Comparison of ENCODE assay signal across 20 cellular contexts in the genomic region with DNA sequence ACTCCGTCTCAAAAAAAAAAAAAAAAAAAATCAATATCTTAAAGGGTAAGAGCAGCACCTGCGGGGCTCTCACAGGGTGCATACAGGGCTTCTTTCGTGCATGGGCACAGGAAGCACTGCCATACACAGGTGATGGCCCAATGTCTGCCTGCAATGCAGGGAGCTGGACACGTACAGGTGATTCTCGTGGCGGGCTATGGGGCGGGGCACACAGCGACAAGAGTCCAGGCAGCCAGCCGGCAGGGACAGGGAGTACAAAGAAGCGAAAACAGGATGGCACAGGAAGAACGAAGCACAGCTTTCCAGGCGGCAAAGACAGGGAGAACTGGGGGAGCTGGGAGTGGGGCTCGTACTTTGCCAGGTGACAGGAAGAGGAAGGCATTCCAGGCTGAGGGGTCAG. TPM values are rescaled to one million over a fixed set of nuclear protein-coding genes. Genes with fewer than 3 reads are reported as not detected.
A peak's percentile ranks its signal among the peaks of the same experiment; 100 is the strongest.
DNase-seq lines count a peak whose midpoint lies in the region; ATAC-seq and TF ChIP-seq lines count a peak whose summit lies in the region.
"Had no signal": no experiment of that assay in that cellular context is flagged by ENCODE, and none has a peak within 500 bp of the region (broad histone marks: within the 10 kb centered on the region; RNA-seq: fewer than 3 reads in every experiment).

No MANE protein-coding gene starts in this region.

- TF ChIP-seq POLR2A in upper lobe of left lung (IDR thresholded peaks at IDR 0.05), result no peak

- H3K27me3 ChIP-seq in NT2/D1 (ENCODE audit: insufficient read depth, insufficient read length) (peaks cover 13% of the 10 kb centered on the region), upper lobe of left lung (peaks cover 0 to 3% (median 0%) of the 10 kb centered on the region in 4 donors)
- H3K27me3 ChIP-seq: uterus had no signal

- H3K27ac ChIP-seq in upper lobe of left lung, result no peak overlapping the region
- H3K27ac ChIP-seq: A549, cardiac muscle cell, psoas muscle, uterus had no signal

- DNase-seq in T-helper 2 cell treated with Interferon-gamma antibody and Interleukin-4, amounts not matched to agents 5 μg/mL and 100 μg/mL, for 36 hours (ENCODE audit: low spot score), result no peak
- no peak for DNase-seq in T-helper 2 cell
- no peak for DNase-seq in NT2/D1 (ENCODE audit: low read depth, low spot score)
- no peak for DNase-seq in endothelial cell (ENCODE audit: low spot score)
- DNase-seq in osteocyte (ENCODE audit: extremely low spot score, unreplicated experiment), result no peak
- no peak for DNase-seq in upper lobe of left lung
- no peak for DNase-seq in HuH-7 (ENCODE audit: low spot score)
- DNase-seq: effector CD8-positive, alpha-beta T cell; EL; KBM-7; NCI-H2171 treated with DMSO at 0.1 percent for 48 hours; RPMI8226; stimulated activated CD4-positive, alpha-beta T cell treated with anti-CD3 and anti-CD28 coated beads, Interleukin-12 subunit alpha, Interleukin-12 subunit beta, amount 100 ng/mL, for 4 hours; uterus had no signal

- H3K4me1 ChIP-seq in NT2/D1 (ENCODE audit: insufficient read depth, insufficient read length) (peaks cover 4% of the 10 kb centered on the region), upper lobe of left lung (peaks cover 6 to 16% (median 9%) of the 10 kb centered on the region in 4 donors)
- H3K4me1 ChIP-seq: A549, psoas muscle, uterus had no signal

- peak overlapping the region; percentile 65 for H3K4me3 Mint-ChIP-seq in T-helper 2 cell treated with Interferon-gamma antibody and Interleukin-4, amounts not matched to agents 5 μg/mL and 100 μg/mL, for 36 hours
- peak overlapping the region; percentile 80 for H3K4me3 Mint-ChIP-seq in endothelial cell (ENCODE audit: unreplicated experiment)
- peak overlapping the region; percentile 63 for H3K4me3 Mint-ChIP-seq in osteocyte (ENCODE audit: unreplicated experiment)

- ATAC-seq in upper lobe of left lung (ENCODE audit: low FRiP score in 2 of 2) (no peak), GM18498 (IDR thresholded peaks at IDR 0.05; ENCODE audit: unreplicated experiment) (no peak)
- ATAC-seq: A549; activated naive CD4-positive, alpha-beta T cell treated with anti-CD3 and anti-CD28 coated beads, Interleukin-2, amount 50 U/mL, for 72 hours; psoas muscle had no signal

- WGBS in upper lobe of left lung, 2 donors, result 75 to 86% methylated on average over 13 of the region's 13 CpGs

- TF ChIP-seq EP300 in upper lobe of left lung (IDR thresholded peaks at IDR 0.05), result no peak

- no peaks in the 10 kb centered on the region for H3K9me3 ChIP-seq in NT2/D1 (ENCODE audit: insufficient read depth, low read length)
- no peaks in the 10 kb centered on the region for H3K9me3 ChIP-seq in upper lobe of left lung
- H3K9me3 ChIP-seq: A549, psoas muscle, uterus had no signal

- no peaks in the 10 kb centered on the region for H3K36me3 Mint-ChIP-seq in T-helper 2 cell treated with Interferon-gamma antibody and Interleukin-4, amounts not matched to agents 5 μg/mL and 100 μg/mL, for 36 hours (ENCODE audit: low read depth)
- H3K36me3 Mint-ChIP-seq in endothelial cell (ENCODE audit: low read depth, unreplicated experiment) (no peaks in the 10 kb centered on the region), osteocyte (ENCODE audit: unreplicated experiment) (no peaks in the 10 kb centered on the region)
- H3K36me3 Mint-ChIP-seq: activated naive CD4-positive, alpha-beta T cell treated with anti-CD3 and anti-CD28 coated beads, Interleukin-2, amount 50 U/mL, for 72 hours had no signal

- H3K27me3 Mint-ChIP-seq in T-helper 2 cell treated with Interferon-gamma antibody and Interleukin-4, amounts not matched to agents 5 μg/mL and 100 μg/mL, for 36 hours (ENCODE audit: low read depth), result peaks cover 43% of the 10 kb centered on the region
- H3K27me3 Mint-ChIP-seq in endothelial cell (ENCODE audit: unreplicated experiment) (peaks cover 22% of the 10 kb centered on the region), osteocyte (ENCODE audit: unreplicated experiment) (peaks cover 4% of the 10 kb centered on the region)

- H3K27ac Mint-ChIP-seq in T-helper 2 cell treated with Interferon-gamma antibody and Interleukin-4, amounts not matched to agents 5 μg/mL and 100 μg/mL, for 36 hours, result no peak overlapping the region
- H3K27ac Mint-ChIP-seq in endothelial cell (ENCODE audit: unreplicated experiment), result peak overlapping the region; percentile 36
- H3K27ac Mint-ChIP-seq in osteocyte (ENCODE audit: unreplicated experiment), result no peak overlapping the region
- H3K27ac Mint-ChIP-seq: activated naive CD4-positive, alpha-beta T cell treated with anti-CD3 and anti-CD28 coated beads, Interleukin-2, amount 50 U/mL, for 72 hours had no signal

- H3K4me1 Mint-ChIP-seq in T-helper 2 cell treated with Interferon-gamma antibody and Interleukin-4, amounts not matched to agents 5 μg/mL and 100 μg/mL, for 36 hours (ENCODE audit: low read depth), result peaks cover 2% of the 10 kb centered on the region
- peaks cover 16% of the 10 kb centered on the region for H3K4me1 Mint-ChIP-seq in endothelial cell (ENCODE audit: unreplicated experiment)
- peaks cover 3% of the 10 kb centered on the region for H3K4me1 Mint-ChIP-seq in osteocyte (ENCODE audit: unreplicated experiment)

- H3K4me3 ChIP-seq in NT2/D1 (ENCODE audit: insufficient read length, low read depth) (no peak overlapping the region), upper lobe of left lung (no peak overlapping the region)
- H3K4me3 ChIP-seq: A549, cardiac muscle cell, psoas muscle, uterus had no signal

- no peaks in the 10 kb centered on the region for H3K9me3 Mint-ChIP-seq in T-helper 2 cell treated with Interferon-gamma antibody and Interleukin-4, amounts not matched to agents 5 μg/mL and 100 μg/mL, for 36 hours
- H3K9me3 Mint-ChIP-seq in endothelial cell (ENCODE audit: unreplicated experiment), result no peaks in the 10 kb centered on the region
- H3K9me3 Mint-ChIP-seq in osteocyte (ENCODE audit: unreplicated experiment), result no peaks in the 10 kb centered on the region
- H3K9me3 Mint-ChIP-seq: activated naive CD4-positive, alpha-beta T cell treated with anti-CD3 and anti-CD28 coated beads, Interleukin-2, amount 50 U/mL, for 72 hours had no signal

- TF ChIP-seq CTCF in endothelial cell (IDR thresholded peaks at IDR 0.05; ENCODE audit: unreplicated experiment) (no peak), osteocyte (IDR thresholded peaks at IDR 0.05) (no peak), upper lobe of left lung (IDR thresholded peaks at IDR 0.05) (no peak)

- H3K36me3 ChIP-seq in NT2/D1 (ENCODE audit: insufficient read depth, insufficient read length, low read length) (peaks cover 9% of the 10 kb centered on the region), upper lobe of left lung (no peaks in the 10 kb centered on the region)
- H3K36me3 ChIP-seq: cardiac muscle cell, uterus had no signal

- H3K9ac ChIP-seq in NT2/D1 (ENCODE audit: insufficient read length, low read depth), result peak overlapping the region; percentile 5

RNA-seq across cellular contexts. Expression of a gene that starts 1.6 kb away (rescaled TPM):
- 1.8 TPM for total RNA-seq in endothelial cell (ENCODE audit: unreplicated experiment)
- total RNA-seq in osteocyte, result 0.11 TPM in 1 of 2 replicates, not detected in the other
- total RNA-seq in upper lobe of left lung, result 10 to 100 TPM in 1 of 6 donors, 1 to 10 TPM in 5; 4.2 to 12.6 (median 8.5) TPM
- total RNA-seq: T-helper 2 cell treated with Interferon-gamma antibody and Interleukin-4, amounts not matched to agents 100 ng/mL and 5 ng/mL, for 36 hours had no signal

RNA-seq across cellular contexts. Expression of a gene that starts 16.3 kb away (rescaled TPM):
- 0.26 TPM for total RNA-seq in endothelial cell (ENCODE audit: unreplicated experiment)
- 0.18 and 0.46 TPM in 2 replicates for total RNA-seq in osteocyte
- under 1 TPM in 3 of 6 donors, not detected in 3; 0.13 to 0.46 (median 0.40) TPM for total RNA-seq in upper lobe of left lung

RNA-seq across cellular contexts. Expression of a gene that starts 55.1 kb away (rescaled TPM):
- total RNA-seq in endothelial cell (ENCODE audit: unreplicated experiment) (235 TPM), osteocyte (266 and 267 TPM in 2 replicates), upper lobe of left lung (100 to 1,000 TPM in 4 of 6 donors, 10 to 100 TPM in 2; 54.5 to 212 (median 141) TPM)
